Comparison of ENCODE assay signal across 20 cellular contexts in genomic region chr11:62719302-62719978, GRCh38. TPM values are rescaled to one million over a fixed set of nuclear protein-coding genes. Genes with fewer than 3 reads are reported as not detected.
A peak's percentile ranks its signal among the peaks of the same experiment; 100 is the strongest.
DNase-seq lines count a peak whose midpoint lies in the region; ATAC-seq and TF ChIP-seq lines count a peak whose summit lies in the region.
"Had no signal": no experiment of that assay in that cellular context is flagged by ENCODE, and none has a peak within 500 bp of the region (broad histone marks: within the 10 kb centered on the region; RNA-seq: fewer than 3 reads in every experiment).

No MANE protein-coding gene starts in this region.

- H3K27me3 Mint-ChIP-seq in activated naive CD4-positive, alpha-beta T cell treated with anti-CD3 and anti-CD28 coated beads, Interleukin-2, amount 50 U/mL, for 24 hours, result no peaks in the 10 kb centered on the region
- H3K27me3 Mint-ChIP-seq in T-cell, result no peaks in the 10 kb centered on the region
- H3K27me3 Mint-ChIP-seq in type B pancreatic cell, result no peaks in the 10 kb centered on the region
- H3K27me3 Mint-ChIP-seq in effector memory CD8-positive, alpha-beta T cell, result no peaks in the 10 kb centered on the region
- H3K27me3 Mint-ChIP-seq: B cell had no signal

- peaks cover 61% of the 10 kb centered on the region for H3K4me1 Mint-ChIP-seq in activated naive CD4-positive, alpha-beta T cell treated with anti-CD3 and anti-CD28 coated beads, Interleukin-2, amount 50 U/mL, for 24 hours
- H3K4me1 Mint-ChIP-seq in T-cell (peaks cover 34 to 66% (median 61%) of the 10 kb centered on the region in 3 donors), type B pancreatic cell (ENCODE audit: unreplicated experiment) (peaks cover 29% of the 10 kb centered on the region)
- H3K4me1 Mint-ChIP-seq in effector memory CD8-positive, alpha-beta T cell (ENCODE audit: low read depth in 2 of 2), result peaks cover 11 to 34% of the 10 kb centered on the region in 2 donors

- TF ChIP-seq CTCF in fibroblast of mammary gland (conservative IDR thresholded peaks at IDR 0.05; ENCODE audit: control insufficient read depth, insufficient read depth, low read depth, low read length), result no peak
- TF ChIP-seq CTCF in type B pancreatic cell (conservative IDR thresholded peaks at IDR 0.05), result no peak

- H3K4me1 ChIP-seq in HAP-1, result no peaks in the 10 kb centered on the region; the same call in 1 of the 2 replicates

- H3K9me3 ChIP-seq in HAP-1, result no peaks in the 10 kb centered on the region
- H3K9me3 ChIP-seq: sigmoid colon, suprapubic skin had no signal

- in situ Hi-C loops in HAP-1 (cut with MboI; ENCODE audit: low sequenced_read_pairs), result no loop called here

- H3K9me3 Mint-ChIP-seq in activated naive CD4-positive, alpha-beta T cell treated with anti-CD3 and anti-CD28 coated beads, Interleukin-2, amount 50 U/mL, for 24 hours, result no peaks in the 10 kb centered on the region
- H3K9me3 Mint-ChIP-seq in T-cell (no peaks in the 10 kb centered on the region), type B pancreatic cell (no peaks in the 10 kb centered on the region)
- no peaks in the 10 kb centered on the region for H3K9me3 Mint-ChIP-seq in effector memory CD8-positive, alpha-beta T cell
- H3K9me3 Mint-ChIP-seq: WTC11 had no signal

- H3K36me3 ChIP-seq in HAP-1 (replicated peaks), result peaks cover 92% of the 10 kb centered on the region

- peaks cover 43% of the 10 kb centered on the region for H3K36me3 Mint-ChIP-seq in activated naive CD4-positive, alpha-beta T cell treated with anti-CD3 and anti-CD28 coated beads, Interleukin-2, amount 50 U/mL, for 24 hours
- peaks cover 74% of the 10 kb centered on the region for H3K36me3 Mint-ChIP-seq in T-cell
- H3K36me3 Mint-ChIP-seq in type B pancreatic cell, result peaks cover 66% of the 10 kb centered on the region
- peaks cover 100% of the 10 kb centered on the region for H3K36me3 Mint-ChIP-seq in effector memory CD8-positive, alpha-beta T cell (ENCODE audit: insufficient read depth)

- H3K27ac Mint-ChIP-seq in activated naive CD4-positive, alpha-beta T cell treated with anti-CD3 and anti-CD28 coated beads, Interleukin-2, amount 50 U/mL, for 24 hours, result peak overlapping the region; percentile 38
- H3K27ac Mint-ChIP-seq in T-cell (peak overlapping the region; percentile 16 to 36), type B pancreatic cell (peak overlapping the region; percentile 39)
- peak overlapping the region in 1 of 2 donors; percentile 35 for H3K27ac Mint-ChIP-seq in effector memory CD8-positive, alpha-beta T cell
- H3K27ac Mint-ChIP-seq: B cell, WTC11 had no signal

- CTCF ChIA-PET in T-cell (lab: Charles Lee), result interaction anchor here (0.6 to 0.8 kb wide), 2 partner anchors 8 to 40 kb away, joined by 4 to 9 read pairs; partner anchors contain the start of gene HNRNPUL2 (in 1 of the 2)

- H3K4me3 ChIP-seq in fibroblast of mammary gland (ENCODE audit: control insufficient read depth, low read depth, low read length) (no peak overlapping the region), HAP-1 (no peak overlapping the region)
- H3K4me3 ChIP-seq: sigmoid colon, suprapubic skin had no signal

- no peak for DNase-seq in activated naive CD4-positive, alpha-beta T cell treated with anti-CD3 and anti-CD28 coated beads, Interleukin-2, amount 50 U/mL, for 16 hours
- no peak for DNase-seq in T-cell
- DNase-seq in fibroblast of mammary gland (ENCODE audit: low read depth), result peak; percentile 64
- DNase-seq in type B pancreatic cell (ENCODE audit: extremely low spot score, unreplicated experiment), result no peak
- DNase-seq in effector memory CD8-positive, alpha-beta T cell, result no peak
- no peak for DNase-seq in DMS 273 (lab: John Stamatoyannopoulos, UW; ENCODE audit: unreplicated experiment)
- DNase-seq in HAP-1 (ENCODE audit: low spot score in 2 of 2), result no peak
- DNase-seq: central memory CD4-positive, alpha-beta T cell; DMS79 treated with DMSO at 0.1 percent for 48 hours; left cardiac atrium; NCI-H187 treated with DMSO at 0.1 percent for 48 hours; NCI-H510A; sigmoid colon; stimulated activated CD4-positive, alpha-beta T cell treated with anti-CD3 and anti-CD28 coated beads, Interleukin-2, amount 100 ng/mL, for 24 hours had no signal

- no peak for ATAC-seq in T-cell (replicated peaks in 1 of 4)
- ATAC-seq in effector memory CD8-positive, alpha-beta T cell (replicated peaks), result no peak
- ATAC-seq: left cardiac atrium, WTC11 had no signal

- H3K27me3 ChIP-seq in HAP-1 (ENCODE audit: low read depth), result no peaks in the 10 kb centered on the region
- H3K27me3 ChIP-seq: sigmoid colon, suprapubic skin had no signal

- H3K4me3 Mint-ChIP-seq in activated naive CD4-positive, alpha-beta T cell treated with anti-CD3 and anti-CD28 coated beads, Interleukin-2, amount 50 U/mL, for 24 hours, result no peak overlapping the region
- no peak overlapping the region for H3K4me3 Mint-ChIP-seq in T-cell
- no peak overlapping the region for H3K4me3 Mint-ChIP-seq in type B pancreatic cell
- no peak overlapping the region for H3K4me3 Mint-ChIP-seq in effector memory CD8-positive, alpha-beta T cell
- H3K4me3 Mint-ChIP-seq: B cell, WTC11 had no signal

- POLR2A ChIA-PET in T-cell (lab: Charles Lee), result no interaction called here

RNA-seq across cellular contexts. Expression of gene HNRNPUL2, which starts 7.8 kb away (rescaled TPM):
- 10 to 100 TPM; 45.8 to 67.8 (median 62.7) TPM for total RNA-seq in T-cell
- 44.8 and 63.7 TPM in 2 replicates for total RNA-seq in type B pancreatic cell (ENCODE audit: low replicate concordance)

RNA-seq across cellular contexts. Expression of gene TTC9C, which starts 8.8 kb away (rescaled TPM):
- total RNA-seq in T-cell, result 10 to 100 TPM; 15.4 to 54.5 (median 44.6) TPM
- total RNA-seq in type B pancreatic cell (ENCODE audit: low replicate concordance), result 34.1 and 39.0 TPM in 2 replicates

RNA-seq across cellular contexts. Expression of gene GNG3, which starts 12.0 kb away (rescaled TPM):
- total RNA-seq in T-cell (not detected), type B pancreatic cell (ENCODE audit: low replicate concordance) (0.88 and 4.7 TPM in 2 replicates)
- total RNA-seq: left cardiac atrium; omental fat pad; T-helper 1 cell treated with Interleukin-12 subunit alpha and Interleukin-12 subunit beta and Interleukin-4 antibody, amounts not matched to agents 30 ng/mL and 1 ng/mL, for 36 hours had no signal

RNA-seq across cellular contexts. Expression of gene BSCL2, which starts 12.2 kb away (rescaled TPM):
- total RNA-seq in T-cell, result 10 to 100 TPM; 21.9 to 43.7 (median 37.3) TPM
- total RNA-seq in type B pancreatic cell (ENCODE audit: low replicate concordance), result 93.5 and 94.6 TPM in 2 replicates

RNA-seq across cellular contexts. Expression of gene LRRN4CL, which starts 30.1 kb away (rescaled TPM):
- under 1 TPM in 4 of 5 donors, not detected in 1; 0.14 to 0.29 (median 0.19) TPM for total RNA-seq in T-cell
- 0.21 and 1.0 TPM in 2 replicates for total RNA-seq in type B pancreatic cell (ENCODE audit: low replicate concordance)
